ENCODE assay signal across 1 cellular context in the genomic region with DNA sequence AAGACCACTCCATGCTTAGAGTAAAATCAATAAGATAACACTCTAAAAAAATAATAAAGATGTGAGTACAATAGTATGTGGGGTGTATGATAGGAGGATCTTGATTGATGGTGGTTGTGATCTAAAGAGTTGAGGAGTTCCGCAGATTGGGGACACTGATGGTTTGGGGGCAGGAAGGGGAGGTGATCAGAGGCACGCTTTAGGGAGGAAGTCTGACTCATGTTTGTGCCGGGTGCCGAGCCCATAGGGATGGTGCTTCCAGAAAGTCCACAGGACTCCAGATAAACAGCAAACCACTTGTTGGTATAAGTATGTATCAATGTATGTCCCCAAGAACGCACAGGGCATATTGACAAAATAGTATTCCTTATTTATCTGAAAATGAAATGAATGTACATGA.
TF ChIP-seq lines count a peak whose summit lies in the region.

No MANE protein-coding gene starts in this region.

TF ChIP-seq in IMR-90, 13 proteins besides CTCF, POLR2A, EP300 and RAD21:
- TF ChIP-seq MAFK (IDR thresholded peaks at IDR 0.05; ENCODE audit: low read depth, low read length) (no peak), RCOR1 (IDR thresholded peaks at IDR 0.05; ENCODE audit: insufficient replicate concordance, low read length) (no peak), BHLHE40 (IDR thresholded peaks at IDR 0.05; ENCODE audit: low read depth, low read length) (no peak), SMC3 (IDR thresholded peaks at IDR 0.05; ENCODE audit: low read depth, low read length) (no peak), MXI1 (IDR thresholded peaks at IDR 0.05; ENCODE audit: borderline replicate concordance, low read depth, low read length) (no peak), NFE2L2 (IDR thresholded peaks at IDR 0.05; ENCODE audit: low read depth, low read length) (no peak), RFX5 (IDR thresholded peaks at IDR 0.05; ENCODE audit: low read depth, low read length) (no peak), CHD1 (IDR thresholded peaks at IDR 0.05; ENCODE audit: low read depth, low read length) (no peak), FOS (IDR thresholded peaks at IDR 0.05; ENCODE audit: low read depth, low read length) (no peak), MAZ (IDR thresholded peaks at IDR 0.05; ENCODE audit: borderline replicate concordance, low read depth, low read length) (no peak), CEBPB (IDR thresholded peaks at IDR 0.05; ENCODE audit: low read depth, low read length) (no peak)
- TF ChIP-seq, protein P1, sequence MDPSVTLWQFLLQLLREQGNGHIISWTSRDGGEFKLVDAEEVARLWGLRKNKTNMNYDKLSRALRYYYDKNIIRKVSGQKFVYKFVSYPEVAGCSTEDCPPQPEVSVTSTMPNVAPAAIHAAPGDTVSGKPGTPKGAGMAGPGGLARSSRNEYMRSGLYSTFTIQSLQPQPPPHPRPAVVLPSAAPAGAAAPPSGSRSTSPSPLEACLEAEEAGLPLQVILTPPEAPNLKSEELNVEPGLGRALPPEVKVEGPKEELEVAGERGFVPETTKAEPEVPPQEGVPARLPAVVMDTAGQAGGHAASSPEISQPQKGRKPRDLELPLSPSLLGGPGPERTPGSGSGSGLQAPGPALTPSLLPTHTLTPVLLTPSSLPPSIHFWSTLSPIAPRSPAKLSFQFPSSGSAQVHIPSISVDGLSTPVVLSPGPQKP (IDR thresholded peaks at IDR 0.05; ENCODE audit: borderline replicate concordance, low read depth, low read length) = no peak
- TF ChIP-seq, protein P2, sequence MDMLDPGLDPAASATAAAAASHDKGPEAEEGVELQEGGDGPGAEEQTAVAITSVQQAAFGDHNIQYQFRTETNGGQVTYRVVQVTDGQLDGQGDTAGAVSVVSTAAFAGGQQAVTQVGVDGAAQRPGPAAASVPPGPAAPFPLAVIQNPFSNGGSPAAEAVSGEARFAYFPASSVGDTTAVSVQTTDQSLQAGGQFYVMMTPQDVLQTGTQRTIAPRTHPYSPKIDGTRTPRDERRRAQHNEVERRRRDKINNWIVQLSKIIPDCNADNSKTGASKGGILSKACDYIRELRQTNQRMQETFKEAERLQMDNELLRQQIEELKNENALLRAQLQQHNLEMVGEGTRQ (IDR thresholded peaks at IDR 0.05; ENCODE audit: low read depth, low read length) = no peak
